9 cellular contexts compared by ENCODE assay signal in the genomic region with DNA sequence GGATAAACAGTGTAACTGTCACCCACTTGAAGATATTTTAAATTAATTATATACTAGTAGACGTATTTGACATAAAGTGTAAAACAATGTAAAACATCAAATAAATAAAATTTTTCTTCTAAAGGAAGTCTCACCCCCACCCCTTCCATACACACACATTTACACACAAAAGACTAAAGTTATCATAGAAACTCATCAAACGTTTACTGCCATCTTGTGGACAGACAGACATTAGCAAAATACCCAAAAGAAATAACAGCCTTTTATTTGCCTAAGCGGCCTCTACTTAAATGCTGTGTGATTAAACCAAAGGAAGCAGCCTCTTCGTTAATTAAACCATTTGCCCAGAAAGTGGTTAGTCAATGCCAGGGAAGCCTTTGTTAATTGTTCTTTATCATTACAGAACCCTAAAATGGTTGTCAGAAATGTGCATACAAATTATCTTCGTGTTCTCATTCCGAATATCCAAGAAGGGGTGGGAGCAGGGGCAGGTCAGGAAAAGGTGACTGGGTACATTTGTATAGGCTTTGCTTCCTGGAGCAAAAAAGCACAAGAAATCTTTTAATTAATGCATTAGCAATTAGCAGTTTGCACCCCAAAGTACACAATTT.
DNase-seq lines count a peak whose midpoint lies in the region; ATAC-seq and TF ChIP-seq lines count a peak whose summit lies in the region.
"Had no signal": no experiment of that assay in that cellular context is flagged by ENCODE, and none has a peak within 500 bp of the region (broad histone marks: within the 10 kb centered on the region; RNA-seq: fewer than 3 reads in every experiment).

No MANE protein-coding gene starts in this region.

- H3K27me3 ChIP-seq in ovary, result no peaks in the 10 kb centered on the region
- H3K27me3 ChIP-seq: BLaER1 had no signal

- H3K27ac ChIP-seq in ovary, result no peak overlapping the region
- H3K27ac ChIP-seq: BLaER1 had no signal

- TF ChIP-seq EP300 in ovary (IDR thresholded peaks at IDR 0.05), result no peak

- TF ChIP-seq CTCF in epithelial cell of esophagus (IDR thresholded peaks at IDR 0.05; ENCODE audit: insufficient read depth, low read depth, low read length, missing control alignments) (peak; percentile 55), ovary (IDR thresholded peaks at IDR 0.05) (peak in 2 of 3 donors; percentile 14 to 55)

- no peak for TF ChIP-seq POLR2A in ovary (IDR thresholded peaks at IDR 0.05)

- H3K4me3 ChIP-seq in epithelial cell of esophagus (ENCODE audit: low read length) (no peak overlapping the region), ovary (no peak overlapping the region)
- H3K4me3 ChIP-seq: BLaER1 had no signal

- no peaks in the 10 kb centered on the region for H3K9me3 ChIP-seq in ovary
- H3K9me3 ChIP-seq: BLaER1 had no signal

- no peak for ATAC-seq in HG03520 (IDR thresholded peaks at IDR 0.05; ENCODE audit: unreplicated experiment)

- 26 to 37% (median 36%) methylated on average over 6 of the region's 6 CpGs for WGBS in ovary, 3 donors

- intact Hi-C loops in ovary (cut with DNase I), result loop anchor here in 1 of 4 donors (10.0 kb wide), 1 partner anchor 662 kb away; a partner anchor contains a TSS

- no peaks in the 10 kb centered on the region for H3K36me3 ChIP-seq in ovary
- H3K36me3 ChIP-seq: BLaER1 had no signal

- H3K4me1 ChIP-seq in ovary (ENCODE audit: insufficient read depth), result no peaks in the 10 kb centered on the region
- H3K4me1 ChIP-seq: BLaER1 had no signal

- peak; percentile 17 for DNase-seq in NCI-H1092 treated with DMSO at 0.1 percent for 48 hours (lab: John Stamatoyannopoulos, UW)
- DNase-seq in NCI-H1092 (lab: John Stamatoyannopoulos, UW), result no peak
- peak; percentile 73 for DNase-seq in HT-29 (ENCODE audit: low spot score)
- DNase-seq in RKO (ENCODE audit: low spot score), result peak; percentile 70
- DNase-seq in epithelial cell of esophagus (ENCODE audit: low read depth), result peak; percentile 61
- DNase-seq in ovary, result no peak
- no peak for DNase-seq in NCI-H1048 (lab: John Stamatoyannopoulos, UW)

Comparison
In these comparisons a context has a peak if more than half of its experiments do, and no peak if none do; other contexts are left out.
1. DNase-seq: peak in NCI-H1092 treated with DMSO at 0.1 percent for 48 hours (single experiment), HT-29 (single experiment), RKO (single experiment) and epithelial cell of esophagus (single experiment); none in NCI-H1092 (single experiment), ovary (0 of 5) and NCI-H1048 (single experiment).